In genomic region chr3:76028816-76029215, GRCh38 we compare ENCODE assay signal across 26 cellular contexts.
DNase-seq lines count a peak whose midpoint lies in the region; ATAC-seq, FAIRE-seq and TF ChIP-seq lines count a peak whose summit lies in the region.
"Had no signal": no experiment of that assay in that cellular context is flagged by ENCODE, and none has a peak within 500 bp of the region (broad histone marks: within the 10 kb centered on the region; RNA-seq: fewer than 3 reads in every experiment).

No MANE protein-coding gene starts in this region.

- H3K4me1 Mint-ChIP-seq in astrocyte (ENCODE audit: low read depth, unreplicated experiment): no peaks in the 10 kb centered on the region
- no peaks in the 10 kb centered on the region for H3K4me1 Mint-ChIP-seq in activated CD8-positive, alpha-beta T cell treated with anti-CD3 and anti-CD28 coated beads for 36 hours (ENCODE audit: low read depth)
- H3K4me1 Mint-ChIP-seq: B cell; CD4-positive, CD25-positive, alpha-beta regulatory T cell had no signal

- H3K4me2 ChIP-seq in astrocyte (ENCODE audit: low read length): no peak overlapping the region
- H3K4me2 ChIP-seq: BLaER1 had no signal

- no peak overlapping the region for H3K27ac Mint-ChIP-seq in astrocyte (ENCODE audit: unreplicated experiment)
- no peak overlapping the region for H3K27ac Mint-ChIP-seq in activated CD8-positive, alpha-beta T cell treated with anti-CD3 and anti-CD28 coated beads for 36 hours
- H3K27ac Mint-ChIP-seq: B cell; CD4-positive, CD25-positive, alpha-beta regulatory T cell; CD8-positive, alpha-beta T cell; HFFc6 had no signal

- DNase-seq in HCEC 1CT: peak; percentile 32
- DNase-seq in astrocyte (ENCODE audit: low read depth): peak; percentile 41
- peak; percentile 25 for DNase-seq in fibroblast of gingiva (ENCODE audit: low read depth)
- DNase-seq in iris pigment epithelial cell (ENCODE audit: low read depth): peak; percentile 57
- no peak for DNase-seq in activated CD8-positive, alpha-beta T cell treated with anti-CD3 and anti-CD28 coated beads for 36 hours
- DNase-seq in DMS53 (lab: John Stamatoyannopoulos, UW): no peak
- DNase-seq in Right ventricle myocardium inferior (ENCODE audit: missing footprints): no peak
- DNase-seq: Caco-2; CD4-positive, CD25-positive, alpha-beta regulatory T cell; CD8-positive, alpha-beta T cell; DMS153; DMS79; EL; GDM1; GM23248; H7; HFFc6 had no signal

- no peaks in the 10 kb centered on the region for H3K27me3 Mint-ChIP-seq in astrocyte (ENCODE audit: low read depth, unreplicated experiment)
- no peaks in the 10 kb centered on the region for H3K27me3 Mint-ChIP-seq in activated CD8-positive, alpha-beta T cell treated with anti-CD3 and anti-CD28 coated beads for 36 hours
- H3K27me3 Mint-ChIP-seq: B cell; CD4-positive, CD25-positive, alpha-beta regulatory T cell had no signal

- ATAC-seq in activated CD8-positive, alpha-beta T cell treated with anti-CD3 and anti-CD28 coated beads for 36 hours: no peak
- ATAC-seq in HG02759 (IDR thresholded peaks at IDR 0.05; ENCODE audit: unreplicated experiment) (no peak), Right ventricle myocardium inferior (no peak)
- ATAC-seq: CD8-positive, alpha-beta T cell; GM12878 had no signal

- H3K9ac ChIP-seq in astrocyte (ENCODE audit: low read length): no peak overlapping the region
- H3K9ac ChIP-seq: BLaER1, GM23248 had no signal

- FAIRE-seq in astrocyte (lab: Jason Lieb, UNC): no peak
- FAIRE-seq: A204.1, GM12878, GM19239, H1 had no signal

- no peaks in the 10 kb centered on the region for H4K20me1 ChIP-seq in astrocyte (ENCODE audit: insufficient read depth, low read length)
- H4K20me1 ChIP-seq: BLaER1 had no signal

- H2AFZ ChIP-seq in astrocyte (ENCODE audit: low read depth, low read length): no peak overlapping the region
- H2AFZ ChIP-seq: GM23248 had no signal

- H3K36me3 ChIP-seq in astrocyte (ENCODE audit: insufficient read depth, low read length): no peaks in the 10 kb centered on the region
- H3K36me3 ChIP-seq: BLaER1 had no signal

- intact Hi-C loops in activated CD8-positive, alpha-beta T cell treated with anti-CD3 and anti-CD28 coated beads for 36 hours (cut with micrococcal nuclease): no loop called here
- intact Hi-C loops in Right ventricle myocardium inferior (cut with DNase I): no loop called here

- POLR2A ChIA-PET in activated CD8-positive, alpha-beta T cell treated with anti-CD3 and anti-CD28 coated beads for 36 hours (lab: Charles Lee): no interaction called here

- no peak overlapping the region for H3K27ac ChIP-seq in astrocyte (ENCODE audit: low read depth, low read length)
- H3K27ac ChIP-seq: 22Rv1, BLaER1, C4-2B, GM23248 had no signal

- no peak overlapping the region for H3K4me3 Mint-ChIP-seq in astrocyte (ENCODE audit: unreplicated experiment)
- no peak overlapping the region for H3K4me3 Mint-ChIP-seq in activated CD8-positive, alpha-beta T cell treated with anti-CD3 and anti-CD28 coated beads for 36 hours
- H3K4me3 Mint-ChIP-seq: B cell; CD4-positive, CD25-positive, alpha-beta regulatory T cell; CD8-positive, alpha-beta T cell; HFFc6 had no signal

- H3K4me1 ChIP-seq in astrocyte (ENCODE audit: insufficient read depth, low read length): no peaks in the 10 kb centered on the region
- H3K4me1 ChIP-seq: Caco-2 had no signal

- no peak for TF ChIP-seq CTCF in astrocyte (IDR thresholded peaks at IDR 0.05; ENCODE audit: insufficient read depth, low read depth, low read length)
- TF ChIP-seq CTCF in activated CD8-positive, alpha-beta T cell treated with anti-CD3 and anti-CD28 coated beads for 36 hours (IDR thresholded peaks at IDR 0.05): no peak

- no peaks in the 10 kb centered on the region for H3K36me3 Mint-ChIP-seq in astrocyte (ENCODE audit: low read depth, unreplicated experiment)
- H3K36me3 Mint-ChIP-seq in activated CD8-positive, alpha-beta T cell treated with anti-CD3 and anti-CD28 coated beads for 36 hours (ENCODE audit: low read depth): no peaks in the 10 kb centered on the region
- H3K36me3 Mint-ChIP-seq: CD4-positive, CD25-positive, alpha-beta regulatory T cell; CD8-positive, alpha-beta T cell had no signal

- no peaks in the 10 kb centered on the region for H3K27me3 ChIP-seq in astrocyte (ENCODE audit: insufficient read depth, low read length)
- H3K27me3 ChIP-seq: BLaER1 had no signal

- H3K9me3 ChIP-seq in astrocyte (ENCODE audit: insufficient read depth, low read depth, low read length): no peaks in the 10 kb centered on the region
- H3K9me3 ChIP-seq: Caco-2 had no signal

- no peak overlapping the region for H3K4me3 ChIP-seq in astrocyte (ENCODE audit: insufficient read depth, low read depth, low read length)
- H3K4me3 ChIP-seq: BLaER1, GM12878, GM23248 had no signal

- no peaks in the 10 kb centered on the region for H3K79me2 ChIP-seq in astrocyte (ENCODE audit: insufficient read depth, low read length)

- H3K9me3 Mint-ChIP-seq in astrocyte (ENCODE audit: unreplicated experiment): peaks cover 3% of the 10 kb centered on the region
- peaks cover 18% of the 10 kb centered on the region for H3K9me3 Mint-ChIP-seq in activated CD8-positive, alpha-beta T cell treated with anti-CD3 and anti-CD28 coated beads for 36 hours

- CTCF ChIA-PET in activated CD8-positive, alpha-beta T cell treated with anti-CD3 and anti-CD28 coated beads for 36 hours (lab: Charles Lee): interaction anchor here (1.3 kb wide), 1 partner anchor 17 kb away, joined by 4 read pairs; no protein-coding TSS in a partner anchor

Comparison
In these comparisons a context has a peak if more than half of its experiments do, and no peak if none do; other contexts are left out.
1. DNase-seq: peak in HCEC 1CT (single experiment), astrocyte (single experiment), fibroblast of gingiva (single experiment) and iris pigment epithelial cell (single experiment); none in activated CD8-positive, alpha-beta T cell treated with anti-CD3 and anti-CD28 coated beads for 36 hours (single experiment), DMS53 (single experiment) and Right ventricle myocardium inferior (single experiment).